In genomic region chr2:157421377-157421944, GRCh38 we compare ENCODE assay signal across 19 cellular contexts. TPM values are rescaled to one million over a fixed set of nuclear protein-coding genes. Genes with fewer than 3 reads are reported as not detected.
DNase-seq lines count a peak whose midpoint lies in the region; ATAC-seq, FAIRE-seq and TF ChIP-seq lines count a peak whose summit lies in the region.
"Had no signal": no experiment of that assay in that cellular context is flagged by ENCODE, and none has a peak within 500 bp of the region (broad histone marks: within the 10 kb centered on the region; RNA-seq: fewer than 3 reads in every experiment).

No MANE protein-coding gene starts in this region.

- peaks cover 15% of the 10 kb centered on the region for H3K9me3 Mint-ChIP-seq in CD8-positive, alpha-beta T cell

- H3K36me3 Mint-ChIP-seq in CD8-positive, alpha-beta T cell: peaks cover 86% of the 10 kb centered on the region

- H3K9ac ChIP-seq in GM12878 (ENCODE audit: control insufficient read depth, insufficient read depth, low read length) (no peak overlapping the region), skeletal muscle tissue (ENCODE audit: low read depth in 1 of 3, low read length in 3 of 3) (no peak overlapping the region)

- no peaks in the 10 kb centered on the region for H3K9me3 ChIP-seq in CD8-positive, alpha-beta T cell (ENCODE audit: low read length)
- H3K9me3 ChIP-seq in GM12878 (replicated peaks; ENCODE audit: control insufficient read depth, insufficient read depth, low read length): peaks cover 5% of the 10 kb centered on the region
- peaks cover 0 to 4% (median 0%) of the 10 kb centered on the region in 3 donors for H3K9me3 ChIP-seq in skeletal muscle tissue (ENCODE audit: control insufficient read depth in 3 of 3, low read length in 3 of 3)
- H3K9me3 ChIP-seq in esophagus squamous epithelium: no peaks in the 10 kb centered on the region

- no peak overlapping the region for H3K4me3 ChIP-seq in CD8-positive, alpha-beta T cell (ENCODE audit: low read depth, low read length)
- H3K4me3 ChIP-seq in GM12878 (0 out of 2 replicates have a peak overlapping the region, but pooled peaks have one; percentile 1), skeletal muscle tissue (ENCODE audit: low read length in 3 of 3) (no peak overlapping the region), esophagus squamous epithelium (no peak overlapping the region)
- H3K4me3 ChIP-seq: esophagus muscularis mucosa, GM23338, hepatocyte, right atrium auricular region had no signal

- SMC1A ChIA-PET in GM12878 (lab: Charles Lee; ENCODE audit: uncharacterized antibody, unreplicated experiment): interaction anchor here (1.1 to 10.7 kb wide), 12 partner anchors 11 to 94 kb away, joined by 3 to 218 read pairs (median 6); no protein-coding TSS in a partner anchor

- TF ChIP-seq RAD21 in GM12878 (IDR thresholded peaks at IDR 0.05; ENCODE audit: insufficient read depth, low read depth, low read length): no peak

- no peaks in the 10 kb centered on the region for H3K27me3 ChIP-seq in CD8-positive, alpha-beta T cell (ENCODE audit: insufficient read depth, low read length)
- H3K27me3 ChIP-seq in GM12878 (replicated peaks in 1 of 2; ENCODE audit: control insufficient read depth in 2 of 2, insufficient read depth in 2 of 2, low read length in 1 of 2) (no peaks in the 10 kb centered on the region), skeletal muscle tissue (ENCODE audit: control insufficient read depth in 3 of 3, insufficient read depth in 3 of 3, low read length in 3 of 3) (no peaks in the 10 kb centered on the region), esophagus squamous epithelium (no peaks in the 10 kb centered on the region)
- H3K27me3 ChIP-seq: esophagus muscularis mucosa, hepatocyte, right atrium auricular region had no signal

- CTCF ChIA-PET in CD8-positive, alpha-beta T cell (lab: Charles Lee): interaction anchor here (0.9 to 3.8 kb wide), 10 partner anchors 9 to 94 kb away, joined by 3 to 25 read pairs (median 6); no protein-coding TSS in a partner anchor
- CTCF ChIA-PET in GM12878 (lab: Yijun Ruan, JAX): interaction anchor here (1.2 to 2.7 kb wide), 10 partner anchors 11 to 96 kb away, joined by 3 to 11 read pairs (median 5); partner anchors contain the start of gene ERMN

- peaks cover 58% of the 10 kb centered on the region for H3K36me3 ChIP-seq in CD8-positive, alpha-beta T cell (ENCODE audit: insufficient read depth, low read length)
- H3K36me3 ChIP-seq in GM12878 (ENCODE audit: control insufficient read depth in 2 of 2, insufficient read depth in 2 of 2, low read length in 1 of 2): peaks cover 11 to 52% of the 10 kb centered on the region in 2 experiments
- no peaks in the 10 kb centered on the region for H3K36me3 ChIP-seq in skeletal muscle tissue (ENCODE audit: control insufficient read depth in 3 of 3, insufficient read depth in 3 of 3, low read length in 3 of 3)
- H3K36me3 ChIP-seq in esophagus squamous epithelium: no peaks in the 10 kb centered on the region
- H3K36me3 ChIP-seq: esophagus muscularis mucosa, right atrium auricular region had no signal

- peak overlapping the region; percentile 39 for H3K4me3 Mint-ChIP-seq in CD8-positive, alpha-beta T cell
- H3K4me3 Mint-ChIP-seq: GM23338 had no signal

- no peaks in the 10 kb centered on the region for H3K27me3 Mint-ChIP-seq in CD8-positive, alpha-beta T cell (ENCODE audit: low read depth)

- RAD21 ChIA-PET in GM12878 (lab: Charles Lee; ENCODE audit: unreplicated experiment): interaction anchor here (1.0 to 2.5 kb wide), 10 partner anchors 8 to 119 kb away, joined by 3 to 19 read pairs (median 5); partner anchors contain the start of genes CYTIP and ERMN

- WGBS in GM12878 (ENCODE audit: insufficient coverage, insufficient replicate concordance, low lambda C conversion rate, missing lambda C conversion rate): 98% methylated on average over 2 of the region's 2 CpGs
- 53 to 64% methylated on average over 2 of the region's 2 CpGs for WGBS in esophagus squamous epithelium, 2 donors

- peaks cover 41% of the 10 kb centered on the region for H3K79me2 ChIP-seq in GM12878 (ENCODE audit: control insufficient read depth, insufficient read depth, low read length)
- H3K79me2 ChIP-seq: hepatocyte had no signal

- peak overlapping the region; percentile 2 for H3K27ac ChIP-seq in CD8-positive, alpha-beta T cell (ENCODE audit: low read depth, low read length)
- H3K27ac ChIP-seq in GM12878 (ENCODE audit: control insufficient read depth, insufficient read depth): peak overlapping the region; percentile 52
- peak overlapping the region; percentile 63 for H3K27ac ChIP-seq in skeletal muscle tissue (ENCODE audit: low read depth, low read length)
- no peak overlapping the region for H3K27ac ChIP-seq in caudate nucleus (ENCODE audit: low read depth, low read length)
- H3K27ac ChIP-seq in esophagus squamous epithelium: peak overlapping the region in 2 of 4 donors; percentile 51 to 70
- H3K27ac ChIP-seq: hepatocyte had no signal

- TF ChIP-seq CTCF in CD8-positive, alpha-beta T cell (IDR thresholded peaks at IDR 0.05): no peak
- TF ChIP-seq CTCF in GM12878 (IDR thresholded peaks at IDR 0.05 in 2 of 3, conservative IDR thresholded peaks at IDR 0.05 in 1 of 3; ENCODE audit: control insufficient read depth in 2 of 3, extremely low read depth in 1 of 3, insufficient read depth in 1 of 3, low read depth in 3 of 3, low read length in 3 of 3) (no peak), esophagus squamous epithelium (IDR thresholded peaks at IDR 0.05) (no peak)

- peaks cover 62% of the 10 kb centered on the region for H3K4me1 ChIP-seq in CD8-positive, alpha-beta T cell (ENCODE audit: insufficient read depth, low read length)
- peaks cover 31% of the 10 kb centered on the region for H3K4me1 ChIP-seq in GM12878 (ENCODE audit: control insufficient read depth, insufficient read depth, low read length)
- H3K4me1 ChIP-seq in skeletal muscle tissue (ENCODE audit: control insufficient read depth in 3 of 3, insufficient read depth in 3 of 3, low read length in 3 of 3): peaks cover 0 to 3% (median 0%) of the 10 kb centered on the region in 3 donors
- H3K4me1 ChIP-seq in esophagus squamous epithelium: no peaks in the 10 kb centered on the region
- H3K4me1 ChIP-seq: esophagus muscularis mucosa had no signal

- no peak for DNase-seq in CD8-positive, alpha-beta T cell
- DNase-seq in MV-4-11 (lab: John Stamatoyannopoulos, UW) (peak; percentile 64), GM12878 (ENCODE audit: low read depth, low spot score) (no peak), caudate nucleus (lab: John Stamatoyannopoulos, UW) (no peak), esophagus squamous epithelium (lab: John Stamatoyannopoulos, UW) (no peak)
- no peak for DNase-seq in stimulated activated naive CD4-positive, alpha-beta T cell treated with Interleukin-2 at 50 U/mL for 16 hours (lab: John Stamatoyannopoulos, UW)
- DNase-seq: activated CD8-positive, alpha-beta memory T cell treated with anti-CD3 and anti-CD28 coated beads for 24 hours; amygdala; left colon; NCI-H1417 treated with DMSO at 0.1 percent for 48 hours; NCI-H345; stimulated activated CD4-positive, alpha-beta T cell treated with anti-CD3 and anti-CD28 coated beads, Interleukin-4, amount 100 ng/mL, for 1 hour had no signal

- no peak for ATAC-seq in CD8-positive, alpha-beta T cell
- no peak for ATAC-seq in GM12878
- ATAC-seq: GM23338, left colon had no signal

- H3K27ac Mint-ChIP-seq in CD8-positive, alpha-beta T cell: peak overlapping the region; percentile 94
- H3K27ac Mint-ChIP-seq: GM23338 had no signal

- H4K20me1 ChIP-seq in GM12878 (ENCODE audit: control insufficient read depth, insufficient read depth): no peaks in the 10 kb centered on the region; the same call in 1 of the 2 replicates

- POLR2A ChIA-PET in CD8-positive, alpha-beta T cell (lab: Charles Lee): interaction anchor here (1.0 to 7.4 kb wide), 8 partner anchors 11 to 89 kb away, joined by 3 to 105 read pairs (median 8); partner anchors contain the start of gene CYTIP
- POLR2A ChIA-PET in GM12878 (lab: Charles Lee): interaction anchor here (0.8 to 6.5 kb wide), 6 partner anchors 10 to 85 kb away, joined by 3 to 62 read pairs (median 4); no protein-coding TSS in a partner anchor

- H3K4me1 Mint-ChIP-seq in CD8-positive, alpha-beta T cell (ENCODE audit: low read depth): peaks cover 74% of the 10 kb centered on the region
- H3K4me1 Mint-ChIP-seq: GM23338 had no signal

- TF ChIP-seq POLR2A in GM12878 (IDR thresholded peaks at IDR 0.05; ENCODE audit: low read depth, low read length) (no peak), esophagus squamous epithelium (IDR thresholded peaks at IDR 0.05) (no peak)

- H2AFZ ChIP-seq in GM12878 (ENCODE audit: control insufficient read depth, low read depth, low read length): no peak overlapping the region
- H2AFZ ChIP-seq: GM23338, hepatocyte had no signal

- peak overlapping the region; percentile 5; the same call in 1 of the 2 replicates for H3K4me2 ChIP-seq in GM12878 (ENCODE audit: control insufficient read depth, insufficient read depth)
- H3K4me2 ChIP-seq: GM23338, hepatocyte had no signal

- TF ChIP-seq EP300 in GM12878 (IDR thresholded peaks at IDR 0.05; ENCODE audit: borderline replicate concordance in 1 of 2, control insufficient read depth in 1 of 2, low read depth in 2 of 2, low read length in 2 of 2): no peak

- in situ Hi-C loops in GM12878 (cut with MboI): loop anchor here (25.0 kb wide), 1 partner anchor 909 kb away; no protein-coding TSS in a partner anchor

- intact Hi-C loops in CD8-positive, alpha-beta T cell (cut with DNase I, micrococcal nuclease): loop anchor here in 1 of 2 experiments (1.0 kb wide), 1 partner anchor 23 kb away; the partner anchor contains the start of gene CYTIP
- intact Hi-C loops in GM12878 (cut with micrococcal nuclease; ENCODE audit: unreplicated experiment): no loop called here
- intact Hi-C loops in esophagus squamous epithelium (cut with DNase I): no loop called here

- BruUV-seq in GM12878 (replicated peaks; lab: Mats Ljungman, UMichigan): no TSS peak

- no peak for FAIRE-seq in GM12878 (lab: Jason Lieb, UNC)
- FAIRE-seq: RCC 7860 had no signal

RNA-seq across cellular contexts. Expression of gene CYTIP, which starts 22.4 kb away (rescaled TPM):
- 100 to 1,000 TPM; 425 to 430 TPM for total RNA-seq in CD8-positive, alpha-beta T cell
- 245 and 264 TPM in 2 replicates for total RNA-seq in GM12878 (2013; cell fraction: nucleolus; rRNA removed)
- total RNA-seq in GM12878 (2014; rRNA removed) (73.6 and 74.4 TPM in 2 replicates), GM12878 (2014; rRNA removed; fragmentation: Illumina TruSeq; extraction: Trizol) (94.2 and 97.1 TPM in 2 replicates), GM12878 (2021) (63.7 and 64.9 TPM in 2 replicates), skeletal muscle tissue (1.0 TPM), esophagus squamous epithelium (10 to 100 TPM in 1 of 4 donors, 1 to 10 TPM in 3; 3.2 to 12.4 (median 3.6) TPM)
- polyA plus RNA-seq in GM12878 (2011; ENCODE audit: low read depth): 86.9 TPM
- polyA plus RNA-seq in GM12878 (2011; rRNA removed) (178 and 213 TPM in 2 replicates), GM12878 (2014; fragmentation: Illumina TruSeq; extraction: Trizol) (71.4 and 99.2 TPM in 2 replicates), GM12878 (2014; fragmentation: Nextera tagmentation; extraction: Ambion mirVana) (10 to 100 TPM; 71.6 to 75.4 TPM), GM12878 (2014; rRNA removed) (51.2 and 55.1 TPM in 2 replicates), GM12878 (2016; fragmentation: Nextera tagmentation; extraction: Ambion mirVana) (10 to 100 TPM; 73.2 to 76.5 TPM)
- polyA plus RNA-seq in GM12878 (2011; cell fraction: cytosol; rRNA removed): 88.3 and 124 TPM in 2 replicates
- 57.7 and 73.8 TPM in 2 replicates for polyA plus RNA-seq in GM12878 (2011; cell fraction: nucleus; rRNA removed)
- 92.3 and 147 TPM in 2 replicates for polyA plus RNA-seq in GM12878 (2012)
- 173 and 213 TPM in 2 replicates for polyA minus RNA-seq in GM12878 (2011; rRNA and poly(A)+ RNA removed)
- polyA minus RNA-seq in GM12878 (2011; cell fraction: cytosol; rRNA and poly(A)+ RNA removed): 103 TPM in 2 replicates
- 449 and 546 TPM in 2 replicates for polyA minus RNA-seq in GM12878 (2011; cell fraction: nucleus; rRNA and poly(A)+ RNA removed)
- total RNA-seq: GM23338, IMR-90 had no signal
- polyA plus RNA-seq: GM23338, IMR-90 had no signal

Comparison
In these comparisons a context has a peak if more than half of its experiments do, and no peak if none do; other contexts are left out.
1. RNA of gene CYTIP, which starts 22.4 kb away (total RNA-seq): 425 to 430 TPM in CD8-positive, alpha-beta T cell and 63.7 to 264 TPM in GM12878; 3.2 to 12.4 TPM in esophagus squamous epithelium and 1.0 TPM in skeletal muscle tissue (single experiment); every median in the first group is over 4 times any median in the second.